In the genomic region with DNA sequence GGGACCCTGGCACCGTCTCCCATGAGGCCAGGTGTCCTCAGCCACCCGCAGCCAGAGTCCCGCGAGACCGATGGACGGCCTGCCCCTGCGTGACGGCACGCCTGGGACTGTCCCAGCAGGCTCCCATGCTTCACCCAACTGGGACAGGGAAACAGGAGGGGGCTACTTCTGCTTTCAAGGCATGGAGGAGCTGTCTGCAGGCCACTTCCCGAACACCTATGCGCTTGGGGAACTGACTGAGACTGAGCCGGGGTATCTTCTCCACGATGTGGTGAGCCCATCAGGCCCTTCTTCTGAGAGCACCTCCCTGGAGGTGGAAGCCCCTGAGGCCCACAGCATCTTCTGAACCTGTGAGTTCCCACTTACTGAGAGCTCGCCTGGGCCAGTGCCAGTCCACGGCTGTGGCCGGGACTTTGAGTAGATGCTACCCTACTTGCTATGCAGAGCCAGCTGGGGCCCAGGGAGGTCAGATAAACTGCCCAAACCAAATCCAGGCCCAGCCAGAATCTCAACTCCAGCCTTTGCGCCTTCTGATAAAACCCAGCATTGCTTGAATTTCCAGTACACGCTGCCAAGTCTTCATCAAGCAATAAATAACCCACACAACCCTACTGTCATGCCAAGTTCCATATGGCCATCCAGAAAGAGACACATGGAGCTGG, we compare ENCODE assay signal across 8 cellular contexts.
DNase-seq lines count a peak whose midpoint lies in the region; ATAC-seq, FAIRE-seq and TF ChIP-seq lines count a peak whose summit lies in the region.
"Not testable (repeated sequence)": the region's sequence is repeated elsewhere in the genome, so short reads cannot be mapped to it uniquely, and the experiment has no call there.

No MANE protein-coding gene starts in this region.

- H3K27ac ChIP-seq in CD8-positive, alpha-beta memory T cell (ENCODE audit: low read depth, low read length), result not testable (repeated sequence)
- H3K27ac ChIP-seq in Peyer's patch (peak overlapping the region in 3 of 4 donors; percentile 16 to 52 (median 49)), keratinocyte (ENCODE audit: control insufficient read depth, insufficient read depth, low read length) (peak overlapping the region; percentile 50), pancreas (peak overlapping the region in 3 of 4 donors; percentile 17 to 39 (median 35)), testis (peak overlapping the region; percentile 16 to 45)

- H3K79me2 ChIP-seq in keratinocyte (ENCODE audit: control insufficient read depth, insufficient read depth, low read length), result peaks cover 89% of the 10 kb centered on the region

- intact Hi-C loops in pancreas (cut with DNase I); testis (cut with DNase I; ENCODE audit: low total_unique reads): not testable (repeated sequence)

- peak overlapping the region in 4 of 7 donors; percentile 24 to 56 (median 44) for H3K4me3 Mint-ChIP-seq in CD8-positive, alpha-beta memory T cell
- H3K4me3 Mint-ChIP-seq in activated T-helper 17 cell treated with anti-CD3 and anti-CD28 coated beads, Interleukin-2, amount 50 U/mL, for 72 hours, result peak overlapping the region; percentile 97
- H3K4me3 Mint-ChIP-seq in effector memory CD8-positive, alpha-beta T cell, result peak overlapping the region; percentile 37 to 48

- H3K36me3 Mint-ChIP-seq in CD8-positive, alpha-beta memory T cell, result peaks cover 0 to 56% (median 2%) of the 10 kb centered on the region in 3 donors
- H3K36me3 Mint-ChIP-seq in activated T-helper 17 cell treated with anti-CD3 and anti-CD28 coated beads, Interleukin-2, amount 50 U/mL, for 72 hours (ENCODE audit: low read depth), result peaks cover 96% of the 10 kb centered on the region
- H3K36me3 Mint-ChIP-seq in effector memory CD8-positive, alpha-beta T cell (ENCODE audit: insufficient read depth), result peaks cover 66% of the 10 kb centered on the region

- peak overlapping the region; percentile 56 for H3K9ac ChIP-seq in keratinocyte (ENCODE audit: control insufficient read depth, extremely low read depth, insufficient read depth, low read length)

- FAIRE-seq in keratinocyte (lab: Jason Lieb, UNC); pancreas (lab: Jason Lieb, UNC): not testable (repeated sequence)

- not testable (repeated sequence) for H2AFZ ChIP-seq in keratinocyte (ENCODE audit: control insufficient read depth, low read length)

- CTCF ChIA-PET in CD8-positive, alpha-beta memory T cell (lab: Charles Lee), result not testable (repeated sequence)

- peaks cover 13% of the 10 kb centered on the region for H3K9me1 ChIP-seq in keratinocyte (ENCODE audit: control insufficient read depth, extremely low read depth, insufficient read depth, low read length)

- peak overlapping the region; percentile 74 for H3K4me2 ChIP-seq in keratinocyte (ENCODE audit: control insufficient read depth, extremely low read depth, insufficient read depth, low read depth, low read length)

- H3K27ac Mint-ChIP-seq in CD8-positive, alpha-beta memory T cell, result peak overlapping the region in 7 of 8 donors; percentile 4 to 59 (median 24)
- peak overlapping the region; percentile 80 for H3K27ac Mint-ChIP-seq in activated T-helper 17 cell treated with anti-CD3 and anti-CD28 coated beads, Interleukin-2, amount 50 U/mL, for 72 hours
- H3K27ac Mint-ChIP-seq in effector memory CD8-positive, alpha-beta T cell, result peak overlapping the region; percentile 67 to 73

- H3K4me1 ChIP-seq in CD8-positive, alpha-beta memory T cell (ENCODE audit: insufficient read depth, low read length), result peaks cover 23% of the 10 kb centered on the region
- H3K4me1 ChIP-seq in Peyer's patch (peaks cover 0 to 63% (median 31%) of the 10 kb centered on the region in 4 donors), keratinocyte (ENCODE audit: control insufficient read depth, extremely low read depth, insufficient read depth, low read length) (peaks cover 43% of the 10 kb centered on the region), pancreas (peaks cover 11 to 15% (median 15%) of the 10 kb centered on the region in 3 donors), testis (peaks cover 64% of the 10 kb centered on the region)

- not testable (repeated sequence) for H3K9me3 ChIP-seq in CD8-positive, alpha-beta memory T cell (ENCODE audit: low read length); Peyer's patch; keratinocyte (ENCODE audit: control insufficient read depth, low read depth, low read length); pancreas; testis

- ATAC-seq in activated T-helper 17 cell treated with anti-CD3 and anti-CD28 coated beads, Interleukin-2, amount 50 U/mL, for 72 hours (replicated peaks); effector memory CD8-positive, alpha-beta T cell (replicated peaks): not testable (repeated sequence)
- ATAC-seq in pancreas, result peak in 3 of 4 donors; percentile 8 to 20 (median 16)

- POLR2A ChIA-PET in CD8-positive, alpha-beta memory T cell (lab: Charles Lee), result not testable (repeated sequence)

- not testable (repeated sequence) for H3K4me3 ChIP-seq in CD8-positive, alpha-beta memory T cell (ENCODE audit: low read length); Peyer's patch; keratinocyte (ENCODE audit: control insufficient read depth in 2 of 3, extremely low read depth in 1 of 3, insufficient read depth in 2 of 3, low read depth in 1 of 3, low read length in 3 of 3); pancreas; testis
- H3K4me3 ChIP-seq in HFF-Myc (replicated peaks; ENCODE audit: low read depth, low read length), result peak overlapping the region; percentile 19

- peaks cover 37 to 81% (median 59%) of the 10 kb centered on the region in 3 donors for H3K4me1 Mint-ChIP-seq in CD8-positive, alpha-beta memory T cell
- peaks cover 50% of the 10 kb centered on the region for H3K4me1 Mint-ChIP-seq in activated T-helper 17 cell treated with anti-CD3 and anti-CD28 coated beads, Interleukin-2, amount 50 U/mL, for 72 hours
- peaks cover 63 to 66% of the 10 kb centered on the region in 2 donors for H3K4me1 Mint-ChIP-seq in effector memory CD8-positive, alpha-beta T cell (ENCODE audit: low read depth in 2 of 2)

- H3K9me3 Mint-ChIP-seq in CD8-positive, alpha-beta memory T cell; activated T-helper 17 cell treated with anti-CD3 and anti-CD28 coated beads, Interleukin-2, amount 50 U/mL, for 72 hours; effector memory CD8-positive, alpha-beta T cell: not testable (repeated sequence)

- dilution Hi-C loops in keratinocyte (cut with MboI; ENCODE audit: extremely low pct_ligation_motif_present, low sequenced_read_pairs), result not testable (repeated sequence)

- WGBS in pancreas, 2 donors, result 64 to 66% methylated on average over 18 of the region's 18 CpGs
- WGBS in testis, 2 donors, result 77 to 82% methylated on average over 15 to 18 of the region's 18 CpGs

- H3K36me3 ChIP-seq in CD8-positive, alpha-beta memory T cell (ENCODE audit: insufficient read depth, low read length); Peyer's patch; pancreas; testis (ENCODE audit: low read depth, missing control alignments): not testable (repeated sequence)
- peaks cover 12 to 20% of the 10 kb centered on the region in 2 experiments for H3K36me3 ChIP-seq in keratinocyte (ENCODE audit: control insufficient read depth in 2 of 2, extremely low read depth in 1 of 2, insufficient read depth in 2 of 2, low read length in 2 of 2)

- H3K27me3 Mint-ChIP-seq in CD8-positive, alpha-beta memory T cell; activated T-helper 17 cell treated with anti-CD3 and anti-CD28 coated beads, Interleukin-2, amount 50 U/mL, for 72 hours; effector memory CD8-positive, alpha-beta T cell: not testable (repeated sequence)

- TF ChIP-seq POLR2A in Peyer's patch (IDR thresholded peaks at IDR 0.05); testis (IDR thresholded peaks at IDR 0.05): not testable (repeated sequence)

- not testable (repeated sequence) for H3K27me3 ChIP-seq in CD8-positive, alpha-beta memory T cell (ENCODE audit: insufficient read depth, low read length, poor library complexity, severe bottlenecking); Peyer's patch; keratinocyte (ENCODE audit: control insufficient read depth, extremely low read depth, insufficient read depth, low read length); pancreas; testis

- not testable (repeated sequence) for TF ChIP-seq CTCF in HFF-Myc (IDR thresholded peaks at IDR 0.05; ENCODE audit: low read depth, low read length, missing control alignments); Peyer's patch (IDR thresholded peaks at IDR 0.05); keratinocyte (optimal IDR thresholded peaks at IDR 0.05 in 1 of 3, IDR thresholded peaks at IDR 0.05 in 1 of 3, conservative IDR thresholded peaks at IDR 0.05 in 1 of 3; ENCODE audit: extremely low read depth in 1 of 3, insufficient read depth in 2 of 3, low read length in 3 of 3); pancreas (IDR thresholded peaks at IDR 0.05); testis (IDR thresholded peaks at IDR 0.05)

- peak in 1 of 5 donors; percentile 46 for DNase-seq in CD8-positive, alpha-beta memory T cell
- not testable (repeated sequence) for DNase-seq in HFF-Myc (ENCODE audit: extremely low read depth, low read depth); effector memory CD8-positive, alpha-beta T cell; keratinocyte (ENCODE audit: low read depth, low spot score)
- DNase-seq in Peyer's patch (peak in 1 of 3 donors; percentile 46), pancreas (peak in 4 of 6 donors; percentile 25 to 78 (median 46)), testis (peak; percentile 38)

- peaks cover 67% of the 10 kb centered on the region for H4K20me1 ChIP-seq in keratinocyte (ENCODE audit: control insufficient read depth, extremely low read depth, insufficient read depth, low read length)

Comparison
In these comparisons a context has a peak if more than half of its experiments do, and no peak if none do; other contexts are left out.
1. H3K27ac Mint-ChIP-seq: peak in every context shown above with its lines; median percentile 80 in activated T-helper 17 cell treated with anti-CD3 and anti-CD28 coated beads, Interleukin-2, amount 50 U/mL, for 72 hours; 70 in effector memory CD8-positive, alpha-beta T cell; 24 in CD8-positive, alpha-beta memory T cell.
2. H3K4me3 Mint-ChIP-seq: peak in every context shown above with its lines; median percentile 97 in activated T-helper 17 cell treated with anti-CD3 and anti-CD28 coated beads, Interleukin-2, amount 50 U/mL, for 72 hours; 44 in CD8-positive, alpha-beta memory T cell; 42 in effector memory CD8-positive, alpha-beta T cell.